ENCODE assay signal across 1 cellular context in the genomic region with DNA sequence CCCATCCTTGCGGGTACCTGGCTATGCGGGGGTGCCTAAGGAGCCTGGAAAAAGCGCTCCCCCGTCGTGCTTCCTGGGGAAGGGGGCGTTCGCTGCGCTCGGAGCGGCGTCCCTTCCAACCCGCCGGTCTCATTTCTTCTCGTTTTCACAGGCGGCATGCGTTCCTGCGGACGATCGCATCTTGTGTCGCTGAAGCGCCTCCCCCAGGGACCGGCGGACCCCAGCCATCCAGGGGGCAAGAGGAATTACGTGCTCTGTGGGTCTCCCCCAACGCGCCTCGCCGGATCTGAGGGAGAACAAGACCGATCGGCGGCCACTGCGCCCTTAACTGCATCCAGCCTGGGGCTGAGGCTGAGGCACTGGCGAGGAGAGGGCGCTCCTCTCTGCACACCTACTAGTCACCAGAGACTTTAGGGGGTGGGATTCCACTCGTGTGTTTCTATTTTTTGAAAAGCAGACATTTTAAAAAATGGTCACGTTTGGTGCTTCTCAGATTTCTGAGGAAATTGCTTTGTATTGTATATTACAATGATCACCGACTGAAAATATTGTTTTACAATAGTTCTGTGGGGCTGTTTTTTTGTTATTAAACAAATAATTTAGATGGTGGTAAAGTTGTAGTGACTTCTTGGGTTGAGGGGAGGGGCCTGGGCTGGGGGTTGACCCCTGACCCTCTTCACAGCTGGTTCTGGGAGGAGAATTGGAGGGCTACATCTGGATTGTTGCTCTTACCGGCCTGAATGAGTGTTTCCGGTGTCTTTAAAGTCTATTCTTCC.
A peak's percentile ranks its signal among the peaks of the same experiment; 100 is the strongest.
TF ChIP-seq lines count a peak whose summit lies in the region.

No MANE protein-coding gene starts in this region.

TF ChIP-seq in HepG2, 621 proteins besides CTCF, POLR2A, EP300 and RAD21 (continued from another document and continues in another):
- TF ChIP-seq ZSCAN31 (CRISPR knock-in tag; IDR thresholded peaks at IDR 0.05; ENCODE audit: low read depth) (no peak), POLR2G (IDR thresholded peaks at IDR 0.05; ENCODE audit: low read depth, low read length) (peak; percentile 6; the same call in 1 of the 2 replicates), ZNF24 (IDR thresholded peaks at IDR 0.05) (peak; percentile 6; the same call in 1 of the 2 replicates), AGO2 (optimal IDR thresholded peaks at IDR 0.05; ENCODE audit: low read depth, low read length) (peak; percentile 93), ZNF224 (CRISPR knock-in tag; IDR thresholded peaks at IDR 0.05) (peak; percentile 58; the same call in 1 of the 2 replicates), ZSCAN21 (CRISPR knock-in tag; IDR thresholded peaks at IDR 0.05; ENCODE audit: borderline replicate concordance) (peak; percentile 26; the same call in 1 of the 2 replicates), FOXK1 (CRISPR knock-in tag; IDR thresholded peaks at IDR 0.05; ENCODE audit: borderline replicate concordance, low read depth) (no peak), SKI (IDR thresholded peaks at IDR 0.05; ENCODE audit: partially characterized antibody) (no peak), CC2D1A (CRISPR knock-in tag; IDR thresholded peaks at IDR 0.05) (0 out of 2 replicates have a peak, but pooled peaks have one; percentile 90), SRSF4 (IDR thresholded peaks at IDR 0.05; ENCODE audit: low read depth, low read length, poor library complexity, severe bottlenecking) (peak; percentile 93), ZNF513 (CRISPR knock-in tag; conservative IDR thresholded peaks at IDR 0.05) (0 out of 2 replicates have a peak, but pooled peaks have one; percentile 79), ZNF180 (CRISPR knock-in tag; IDR thresholded peaks at IDR 0.05; ENCODE audit: borderline replicate concordance, low read depth) (0 out of 2 replicates have a peak, but pooled peaks have one; percentile 38), PITX1 (CRISPR knock-in tag; IDR thresholded peaks at IDR 0.05) (peak; percentile 13; the same call in 1 of the 2 replicates), HIVEP1 (CRISPR knock-in tag; IDR thresholded peaks at IDR 0.05) (peak; percentile 81), PCBP1 (IDR thresholded peaks at IDR 0.05; ENCODE audit: borderline replicate concordance, low read depth, low read length) (peak; percentile 76; the same call in 1 of the 2 replicates), SOX13 (IDR thresholded peaks at IDR 0.05) (peak; percentile 1; the same call in 1 of the 2 replicates), SOX13 (CRISPR knock-in tag; conservative IDR thresholded peaks at IDR 0.05 in 1 of 2, IDR thresholded peaks at IDR 0.05 in 1 of 2) (no peak), MXI1 (IDR thresholded peaks at IDR 0.05; ENCODE audit: borderline replicate concordance, low read depth, low read length) (0 out of 3 replicates have a peak, but pooled peaks have one; percentile 1), IRF2 (CRISPR knock-in tag; IDR thresholded peaks at IDR 0.05) (peak; percentile 42; the same call in 1 of the 2 replicates), GATAD2A (CRISPR knock-in tag; IDR thresholded peaks at IDR 0.05) (no peak), ZBTB49 (CRISPR knock-in tag; IDR thresholded peaks at IDR 0.05; ENCODE audit: borderline replicate concordance) (peak; percentile 41; the same call in 1 of the 2 replicates), CREB1 (IDR thresholded peaks at IDR 0.05) (no peak), CREB1 (CRISPR knock-in tag; IDR thresholded peaks at IDR 0.05) (no peak), ZNF891 (CRISPR knock-in tag; IDR thresholded peaks at IDR 0.05) (peak; percentile 79; the same call in 1 of the 2 replicates), ZFYVE20 (CRISPR knock-in tag; IDR thresholded peaks at IDR 0.05; ENCODE audit: borderline replicate concordance, low read depth) (0 out of 2 replicates have a peak, but pooled peaks have one; percentile 17), TGIF2 (CRISPR knock-in tag; IDR thresholded peaks at IDR 0.05) (peak; percentile 29; the same call in 1 of the 2 replicates), ZNF431 (CRISPR knock-in tag; IDR thresholded peaks at IDR 0.05; ENCODE audit: borderline replicate concordance, low read depth) (0 out of 2 replicates have a peak, but pooled peaks have one; percentile 21), ZNF20 (CRISPR knock-in tag; IDR thresholded peaks at IDR 0.05) (0 out of 2 replicates have a peak, but pooled peaks have one; percentile 22), ZBTB43 (CRISPR knock-in tag; conservative IDR thresholded peaks at IDR 0.05) (0 out of 2 replicates have a peak, but pooled peaks have one; percentile 40), BCL3 (CRISPR knock-in tag; IDR thresholded peaks at IDR 0.05) (no peak; the same call in 1 of the 2 replicates), ZNF280D (CRISPR knock-in tag; IDR thresholded peaks at IDR 0.05) (no peak), CREM (IDR thresholded peaks at IDR 0.05) (0 out of 2 replicates have a peak, but pooled peaks have one; percentile 17), CREM (CRISPR knock-in tag; IDR thresholded peaks at IDR 0.05) (no peak), ZBTB7B (CRISPR knock-in tag; IDR thresholded peaks at IDR 0.05) (peak; percentile 55; the same call in 1 of the 2 replicates), ZNF746 (CRISPR knock-in tag; IDR thresholded peaks at IDR 0.05) (peak; percentile 38; the same call in 1 of the 2 replicates), ZNF317 (CRISPR knock-in tag; IDR thresholded peaks at IDR 0.05) (peak; percentile 68; the same call in 1 of the 2 replicates), MIER2 (CRISPR knock-in tag; IDR thresholded peaks at IDR 0.05) (no peak), MIER3 (CRISPR knock-in tag; IDR thresholded peaks at IDR 0.05; ENCODE audit: borderline replicate concordance) (no peak), FIP1L1 (IDR thresholded peaks at IDR 0.05; ENCODE audit: borderline replicate concordance, insufficient read depth, low read depth, low read length) (peak; percentile 82; the same call in 1 of the 2 replicates), ARID2 (CRISPR knock-in tag; IDR thresholded peaks at IDR 0.05; ENCODE audit: borderline replicate concordance) (no peak), ATF5 (CRISPR knock-in tag; IDR thresholded peaks at IDR 0.05; ENCODE audit: low read depth) (no peak)
- TF ChIP-seq, protein P1, sequence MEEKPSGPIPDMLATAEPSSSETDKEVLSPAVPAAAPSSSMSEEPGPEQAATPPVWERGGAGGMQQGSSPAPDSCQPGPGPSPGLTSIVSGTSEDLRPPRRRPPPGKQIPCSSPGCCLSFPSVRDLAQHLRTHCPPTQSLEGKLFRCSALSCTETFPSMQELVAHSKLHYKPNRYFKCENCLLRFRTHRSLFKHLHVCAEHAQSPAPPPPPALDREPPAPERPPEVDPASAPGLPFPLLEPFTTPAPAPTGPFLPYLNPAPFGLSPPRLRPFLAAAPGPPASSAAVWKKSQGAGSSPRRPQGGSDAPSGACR (CRISPR knock-in tag; IDR thresholded peaks at IDR 0.05): peak; percentile 48
- TF ChIP-seq, protein P2, sequence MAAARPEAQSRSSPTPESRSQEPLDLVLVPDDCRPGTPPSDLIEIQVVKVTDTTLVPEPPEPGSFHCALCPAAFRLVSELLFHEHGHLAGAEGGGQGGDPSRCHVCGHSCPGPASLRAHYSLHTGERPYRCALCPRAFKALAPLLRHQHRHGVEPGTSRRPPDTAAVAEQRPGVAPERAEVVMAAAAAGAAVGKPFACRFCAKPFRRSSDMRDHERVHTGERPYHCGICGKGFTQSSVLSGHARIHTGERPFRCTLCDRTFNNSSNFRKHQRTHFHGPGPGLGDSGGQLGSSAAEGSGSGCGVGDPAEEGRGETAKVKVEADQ (CRISPR knock-in tag; IDR thresholded peaks at IDR 0.05; ENCODE audit: borderline replicate concordance): peak; percentile 64; the same call in 1 of the 2 replicates
- TF ChIP-seq, protein P3, sequence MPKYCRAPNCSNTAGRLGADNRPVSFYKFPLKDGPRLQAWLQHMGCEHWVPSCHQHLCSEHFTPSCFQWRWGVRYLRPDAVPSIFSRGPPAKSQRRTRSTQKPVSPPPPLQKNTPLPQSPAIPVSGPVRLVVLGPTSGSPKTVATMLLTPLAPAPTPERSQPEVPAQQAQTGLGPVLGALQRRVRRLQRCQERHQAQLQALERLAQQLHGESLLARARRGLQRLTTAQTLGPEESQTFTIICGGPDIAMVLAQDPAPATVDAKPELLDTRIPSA (CRISPR knock-in tag; IDR thresholded peaks at IDR 0.05; ENCODE audit: borderline replicate concordance): peak; percentile 70; the same call in 1 of the 2 replicates
- TF ChIP-seq, protein P4, sequence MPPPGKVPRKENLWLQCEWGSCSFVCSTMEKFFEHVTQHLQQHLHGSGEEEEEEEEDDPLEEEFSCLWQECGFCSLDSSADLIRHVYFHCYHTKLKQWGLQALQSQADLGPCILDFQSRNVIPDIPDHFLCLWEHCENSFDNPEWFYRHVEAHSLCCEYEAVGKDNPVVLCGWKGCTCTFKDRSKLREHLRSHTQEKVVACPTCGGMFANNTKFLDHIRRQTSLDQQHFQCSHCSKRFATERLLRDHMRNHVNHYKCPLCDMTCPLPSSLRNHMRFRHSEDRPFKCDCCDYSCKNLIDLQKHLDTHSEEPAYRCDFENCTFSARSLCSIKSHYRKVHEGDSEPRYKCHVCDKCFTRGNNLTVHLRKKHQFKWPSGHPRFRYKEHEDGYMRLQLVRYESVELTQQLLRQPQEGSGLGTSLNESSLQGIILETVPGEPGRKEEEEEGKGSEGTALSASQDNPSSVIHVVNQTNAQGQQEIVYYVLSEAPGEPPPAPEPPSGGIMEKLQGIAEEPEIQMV (CRISPR knock-in tag; IDR thresholded peaks at IDR 0.05; ENCODE audit: low read depth): no peak
